In the genomic region with DNA sequence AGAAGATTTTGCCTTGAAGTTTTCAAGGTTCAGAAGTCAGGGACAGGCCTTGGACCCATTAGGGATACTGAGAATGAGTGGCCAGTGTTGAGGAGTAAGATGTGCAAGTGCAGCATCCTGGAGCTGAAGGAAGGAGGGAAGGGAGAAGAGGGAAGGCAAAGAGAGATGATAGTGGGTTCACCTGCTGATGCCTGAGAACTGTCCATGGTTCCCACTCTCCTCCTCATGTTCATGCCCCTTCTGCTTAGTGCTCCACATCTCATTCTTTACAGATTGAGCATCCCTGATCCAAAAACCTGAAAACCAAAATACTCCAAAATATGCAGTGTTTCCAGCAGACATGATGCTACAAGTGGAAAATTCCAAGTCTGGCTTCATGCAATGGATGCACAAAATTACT, we compare ENCODE assay signal across 28 cellular contexts.
"Had no signal": no experiment of that assay in that cellular context is flagged by ENCODE, and none has a peak within 500 bp of the region (broad histone marks: within the 10 kb centered on the region; RNA-seq: fewer than 3 reads in every experiment).

No MANE protein-coding gene starts in this region.

- H3K9me3 ChIP-seq: adrenal gland, ascending aorta, breast epithelium, colonic mucosa, esophagus squamous epithelium, gastroesophageal sphincter had no signal

- DNase-seq: activated CD4-positive, alpha-beta memory T cell treated with anti-CD3 and anti-CD28 coated beads for 36 hours; activated CD4-positive, alpha-beta T cell treated with anti-CD3 and anti-CD28 coated beads for 36 hours; activated CD4-positive, alpha-beta T cell treated with anti-CD3 and anti-CD28 coated beads, Interleukin-2, amount 10 ng/mL, durations not matched to agents 24 days and 14 days; activated CD4-positive, CD25-positive, alpha-beta regulatory T cell; activated CD4-positive, CD25-positive, alpha-beta regulatory T cell treated with anti-CD3 and anti-CD28 coated beads, Interleukin-2, amount 50 U/mL, for 72 hours; activated CD8-positive, alpha-beta memory T cell treated with anti-CD3 and anti-CD28 coated beads, Interleukin-2, amount 10 ng/mL, durations not matched to agents 7 days and 5 days; activated CD8-positive, alpha-beta memory T cell treated with anti-CD3 and anti-CD28 coated beads, Interleukin-2, amount 50 U/mL, for 4 hours; activated CD8-positive, alpha-beta T cell treated with anti-CD3 and anti-CD28 coated beads, Interleukin-2, amount 10 ng/mL, durations not matched to agents 7 days and 5 days; activated effector memory CD4-positive, alpha-beta T cell treated with anti-CD3 and anti-CD28 coated beads, Interleukin-2, amount 50 U/mL, for 16 hours; activated naive CD4-positive, alpha-beta T cell treated with anti-CD3 and anti-CD28 coated beads for 36 hours; activated naive CD8-positive, alpha-beta T cell treated with anti-CD3 and anti-CD28 coated beads for 36 hours; activated naive CD8-positive, alpha-beta T cell treated with anti-CD3 and anti-CD28 coated beads, Interleukin-2, amount 50 U/mL, for 24 hours; activated T-cell treated with anti-CD3 and anti-CD28 coated beads, Interleukin-2, amount 50 U/mL, for 1 hour; activated T-cell treated with anti-CD3 and anti-CD28 coated beads, Interleukin-2, amount 50 U/mL, for 48 hours; adrenal gland; central memory CD4-positive, alpha-beta T cell; cerebellar nuclear complex; colonic mucosa; effector CD8-positive, alpha-beta T cell; esophagus squamous epithelium; foreskin melanocyte; head of caudate nucleus; T-helper 2 cell had no signal

- H3K36me3 ChIP-seq: adrenal gland, ascending aorta, breast epithelium, cardiac muscle cell, colonic mucosa, esophagus squamous epithelium, gastroesophageal sphincter had no signal

- H3K4me3 ChIP-seq: adrenal gland, ascending aorta, breast epithelium, cardiac muscle cell, colonic mucosa, esophagus squamous epithelium, gastroesophageal sphincter had no signal

- ATAC-seq: activated CD4-positive, alpha-beta T cell treated with anti-CD3 and anti-CD28 coated beads for 36 hours; activated CD8-positive, alpha-beta memory T cell treated with anti-CD3 and anti-CD28 coated beads, Interleukin-2, amount 10 ng/mL, durations not matched to agents 7 days and 5 days; activated CD8-positive, alpha-beta T cell treated with anti-CD3 and anti-CD28 coated beads, Interleukin-2, amount 10 ng/mL, durations not matched to agents 7 days and 5 days; activated naive CD8-positive, alpha-beta T cell treated with anti-CD3 and anti-CD28 coated beads, Interleukin-2, amount 50 U/mL, for 24 hours; gastroesophageal sphincter had no signal

- H3K27me3 ChIP-seq: adrenal gland, ascending aorta, breast epithelium, cardiac muscle cell, colonic mucosa, esophagus squamous epithelium, gastroesophageal sphincter had no signal

- H3K27ac ChIP-seq: adrenal gland, ascending aorta, breast epithelium, cardiac muscle cell, colonic mucosa, epithelial cell of prostate, esophagus squamous epithelium, gastroesophageal sphincter had no signal

- H3K4me1 ChIP-seq: adrenal gland, ascending aorta, breast epithelium, colonic mucosa, esophagus squamous epithelium, gastroesophageal sphincter had no signal
